In genomic region chr2:25854613-25855012, GRCh38 we compare ENCODE assay signal across 16 cellular contexts. TPM values are rescaled to one million over a fixed set of nuclear protein-coding genes. Genes with fewer than 3 reads are reported as not detected.
DNase-seq lines count a peak whose midpoint lies in the region; ATAC-seq and TF ChIP-seq lines count a peak whose summit lies in the region.
"Had no signal": no experiment of that assay in that cellular context is flagged by ENCODE, and none has a peak within 500 bp of the region (broad histone marks: within the 10 kb centered on the region; RNA-seq: fewer than 3 reads in every experiment).

No MANE protein-coding gene starts in this region.

- intact Hi-C loops in CD4-positive, alpha-beta T cell (cut with DNase I, micrococcal nuclease) = loop anchor here (5.0 to 10.0 kb wide), 4 partner anchors 60 to 293 kb away; no protein-coding TSS in a partner anchor
- intact Hi-C loops in psoas muscle (cut with DNase I) = loop anchor here in 1 of 2 donors (5.0 kb wide), 1 partner anchor 98 kb away; no protein-coding TSS in a partner anchor
- intact Hi-C loops in sigmoid colon (cut with DNase I) = loop anchor here (10.0 kb wide), 1 partner anchor 290 kb away; no protein-coding TSS in a partner anchor

- POLR2A ChIA-PET in CD4-positive, alpha-beta T cell (lab: Charles Lee) = interaction anchor here (0.9 to 4.6 kb wide), 2 partner anchors 24 to 59 kb away, joined by 3 to 37 read pairs; partner anchors contain the start of gene ASXL2

- H3K4me3 ChIP-seq in psoas muscle (no peak overlapping the region), sigmoid colon (no peak overlapping the region)
- H3K4me3 ChIP-seq: SJCRH30 had no signal

- H3K27me3 ChIP-seq in CD4-positive, alpha-beta T cell (ENCODE audit: control insufficient read depth, insufficient read depth, low read length) = no peaks in the 10 kb centered on the region
- H3K27me3 ChIP-seq in psoas muscle (ENCODE audit: insufficient read depth in 3 of 3, low read length in 2 of 3) = no peaks in the 10 kb centered on the region
- no peaks in the 10 kb centered on the region for H3K27me3 ChIP-seq in sigmoid colon
- H3K27me3 ChIP-seq: SJCRH30 had no signal

- no peak for TF ChIP-seq CTCF in CD4-positive, alpha-beta T cell (IDR thresholded peaks at IDR 0.05)
- TF ChIP-seq CTCF in psoas muscle (IDR thresholded peaks at IDR 0.05) = no peak
- TF ChIP-seq CTCF in sigmoid colon (IDR thresholded peaks at IDR 0.05) = no peak

- H3K4me3 Mint-ChIP-seq in CD4-positive, alpha-beta T cell = no peak overlapping the region
- H3K4me3 Mint-ChIP-seq in IgD-negative memory B cell = no peak overlapping the region
- no peak overlapping the region for H3K4me3 Mint-ChIP-seq in activated naive CD8-positive, alpha-beta T cell treated with anti-CD3 and anti-CD28 coated beads, Interleukin-2, amount 50 U/mL, for 24 hours
- H3K4me3 Mint-ChIP-seq: B cell; CD8-positive, alpha-beta T cell had no signal

- DNase-seq in CD4-positive, alpha-beta T cell = no peak
- DNase-seq in activated naive CD8-positive, alpha-beta T cell treated with anti-CD3 and anti-CD28 coated beads, Interleukin-2, amount 50 U/mL, for 24 hours = no peak
- DNase-seq in psoas muscle (no peak), DMS79 (lab: John Stamatoyannopoulos, UW) (no peak), sigmoid colon (no peak), NCI-H1694 (lab: John Stamatoyannopoulos, UW) (no peak)
- DNase-seq: CD8-positive, alpha-beta T cell; H7; NCI-H1105 treated with DMSO at 0.1 percent for 48 hours; NCI-H187 treated with DMSO at 0.1 percent for 48 hours; NCI-H345; NCI-H69; PC-3; SJCRH30 had no signal

- no peaks in the 10 kb centered on the region for H3K36me3 ChIP-seq in psoas muscle (ENCODE audit: insufficient read depth in 1 of 2, low read depth in 1 of 2)
- H3K36me3 ChIP-seq in sigmoid colon = peaks cover 0 to 4% (median 0%) of the 10 kb centered on the region in 4 donors

- H3K9me3 Mint-ChIP-seq in CD4-positive, alpha-beta T cell = no peaks in the 10 kb centered on the region
- no peaks in the 10 kb centered on the region for H3K9me3 Mint-ChIP-seq in IgD-negative memory B cell
- H3K9me3 Mint-ChIP-seq in activated naive CD8-positive, alpha-beta T cell treated with anti-CD3 and anti-CD28 coated beads, Interleukin-2, amount 50 U/mL, for 24 hours = no peaks in the 10 kb centered on the region
- H3K9me3 Mint-ChIP-seq: CD8-positive, alpha-beta T cell had no signal

- no peaks in the 10 kb centered on the region for H3K9me3 ChIP-seq in CD4-positive, alpha-beta T cell (ENCODE audit: control insufficient read depth, low read length)
- H3K9me3 ChIP-seq in psoas muscle (no peaks in the 10 kb centered on the region), sigmoid colon (no peaks in the 10 kb centered on the region)
- H3K9me3 ChIP-seq: SJCRH30 had no signal

- H3K4me1 ChIP-seq in psoas muscle (peaks cover 51% of the 10 kb centered on the region), sigmoid colon (peaks cover 0 to 23% (median 8%) of the 10 kb centered on the region in 4 donors)
- H3K4me1 ChIP-seq: SJCRH30 had no signal

- no peak for TF ChIP-seq EP300 in sigmoid colon (IDR thresholded peaks at IDR 0.05)

- CTCF ChIA-PET in CD4-positive, alpha-beta T cell (lab: Charles Lee) = interaction anchor here (0.5 to 1.6 kb wide), 2 partner anchors 28 to 54 kb away, joined by 3 to 4 read pairs; no protein-coding TSS in a partner anchor

- peak overlapping the region; percentile 53 for H3K27ac Mint-ChIP-seq in CD4-positive, alpha-beta T cell
- peak overlapping the region in 2 of 3 donors; percentile 4 to 78 for H3K27ac Mint-ChIP-seq in IgD-negative memory B cell
- peak overlapping the region; percentile 46 for H3K27ac Mint-ChIP-seq in activated naive CD8-positive, alpha-beta T cell treated with anti-CD3 and anti-CD28 coated beads, Interleukin-2, amount 50 U/mL, for 24 hours
- H3K27ac Mint-ChIP-seq: B cell; CD8-positive, alpha-beta T cell had no signal

- H3K27ac ChIP-seq in CD4-positive, alpha-beta T cell (ENCODE audit: low read depth, low read length) = no peak overlapping the region
- H3K27ac ChIP-seq in psoas muscle (peak overlapping the region; percentile 64), sigmoid colon (no peak overlapping the region)
- H3K27ac ChIP-seq: SJCRH30 had no signal

- WGBS in psoas muscle, 3 donors = 33 to 46% (median 41%) methylated on average over 2 of the region's 2 CpGs
- 95 to 97% methylated on average over 2 of the region's 2 CpGs for WGBS in sigmoid colon, 2 donors

- peaks cover 10% of the 10 kb centered on the region for H3K36me3 Mint-ChIP-seq in CD4-positive, alpha-beta T cell (ENCODE audit: low read depth)
- H3K36me3 Mint-ChIP-seq in IgD-negative memory B cell = peaks cover 4% of the 10 kb centered on the region
- peaks cover 4% of the 10 kb centered on the region for H3K36me3 Mint-ChIP-seq in activated naive CD8-positive, alpha-beta T cell treated with anti-CD3 and anti-CD28 coated beads, Interleukin-2, amount 50 U/mL, for 24 hours (ENCODE audit: low read depth)

- peaks cover 55% of the 10 kb centered on the region for H3K4me1 Mint-ChIP-seq in CD4-positive, alpha-beta T cell (ENCODE audit: low read depth)
- H3K4me1 Mint-ChIP-seq in IgD-negative memory B cell = peaks cover 14 to 37% (median 28%) of the 10 kb centered on the region in 3 donors
- peaks cover 67% of the 10 kb centered on the region for H3K4me1 Mint-ChIP-seq in activated naive CD8-positive, alpha-beta T cell treated with anti-CD3 and anti-CD28 coated beads, Interleukin-2, amount 50 U/mL, for 24 hours

- H3K27me3 Mint-ChIP-seq in CD4-positive, alpha-beta T cell = no peaks in the 10 kb centered on the region
- H3K27me3 Mint-ChIP-seq in IgD-negative memory B cell = no peaks in the 10 kb centered on the region
- H3K27me3 Mint-ChIP-seq in activated naive CD8-positive, alpha-beta T cell treated with anti-CD3 and anti-CD28 coated beads, Interleukin-2, amount 50 U/mL, for 24 hours = no peaks in the 10 kb centered on the region
- H3K27me3 Mint-ChIP-seq: B cell had no signal

- TF ChIP-seq POLR2A in sigmoid colon (IDR thresholded peaks at IDR 0.05) = no peak

- no peak for ATAC-seq in CD4-positive, alpha-beta T cell (ENCODE audit: poor library complexity)
- no peak for ATAC-seq in activated naive CD8-positive, alpha-beta T cell treated with anti-CD3 and anti-CD28 coated beads, Interleukin-2, amount 50 U/mL, for 24 hours
- ATAC-seq in psoas muscle = peak; percentile 42 to 76 (median 67)
- ATAC-seq: CD8-positive, alpha-beta T cell; PC-3 had no signal

RNA-seq across cellular contexts. Expression of gene ASXL2, which starts 23.7 kb away (rescaled TPM):
- 10 to 100 TPM; 15.1 to 17.2 TPM for total RNA-seq in CD4-positive, alpha-beta T cell
- polyA plus RNA-seq in IgD-negative memory B cell (8.4 TPM), psoas muscle (1 to 10 TPM; 2.3 to 9.1 (median 3.2) TPM), sigmoid colon (1 to 10 TPM; 1.8 to 7.1 (median 2.5) TPM)
- total RNA-seq in psoas muscle (10 to 100 TPM; 17.5 to 19.4 (median 18.5) TPM), sigmoid colon (10 to 100 TPM; 10.7 to 15.5 (median 14.4) TPM)

Comparison
In these comparisons a context has a peak if more than half of its experiments do, and no peak if none do; other contexts are left out.
1. ATAC-seq: peak in psoas muscle (4 of 4); none in CD4-positive, alpha-beta T cell (single experiment) and activated naive CD8-positive, alpha-beta T cell treated with anti-CD3 and anti-CD28 coated beads, Interleukin-2, amount 50 U/mL, for 24 hours (single experiment).
2. Peak in every context shown above with its lines, with median percentiles within 50 percentile points of each other: H3K27ac Mint-ChIP-seq.